14 cellular contexts compared by ENCODE assay signal in the genomic region with DNA sequence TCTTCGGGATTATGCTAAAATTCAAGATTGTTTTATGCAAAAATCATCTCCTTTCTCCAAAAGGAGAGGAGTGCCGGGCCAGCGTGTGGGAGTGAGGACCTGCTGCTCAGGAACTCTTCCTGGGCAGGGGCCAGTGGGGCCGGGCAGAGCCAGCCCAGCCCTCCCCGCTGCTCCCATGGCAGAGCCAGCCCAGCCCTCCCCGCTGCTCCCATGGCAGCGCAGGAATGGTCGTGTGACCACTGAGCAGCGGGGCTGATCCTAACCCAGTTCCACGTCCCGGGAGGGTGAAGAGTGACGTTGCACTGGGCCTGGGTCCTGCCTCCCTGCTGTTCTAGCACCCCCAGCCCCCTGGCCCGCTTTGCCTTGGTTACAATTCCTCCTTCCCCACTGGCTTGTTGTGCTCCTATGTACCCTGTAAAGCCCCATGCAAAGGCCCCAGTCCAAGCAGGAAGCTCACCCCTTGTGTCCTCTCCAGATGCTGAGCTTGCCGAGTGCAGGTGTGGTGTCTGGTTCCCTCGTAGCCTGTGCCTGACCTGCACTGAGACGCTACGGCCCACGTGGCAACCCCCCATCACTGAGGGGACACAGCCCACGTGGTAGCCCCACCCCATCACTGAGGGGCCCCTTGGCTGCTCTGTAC. TPM values are rescaled to one million over a fixed set of nuclear protein-coding genes. Genes with fewer than 3 reads are reported as not detected.
DNase-seq lines count a peak whose midpoint lies in the region; ATAC-seq and TF ChIP-seq lines count a peak whose summit lies in the region.
"Had no signal": no experiment of that assay in that cellular context is flagged by ENCODE, and none has a peak within 500 bp of the region (broad histone marks: within the 10 kb centered on the region; RNA-seq: fewer than 3 reads in every experiment).

No MANE protein-coding gene starts in this region.

- H3K36me3 ChIP-seq in upper lobe of left lung (no peaks in the 10 kb centered on the region), MG63 (no peaks in the 10 kb centered on the region)

- no peaks in the 10 kb centered on the region for H3K9me3 ChIP-seq in upper lobe of left lung
- H3K9me3 ChIP-seq in MG63: no peaks in the 10 kb centered on the region

- ATAC-seq in SK-N-SH treated with all-trans-retinoic acid at 6 μM for 48 hours (no peak), left colon (peak; percentile 54), upper lobe of left lung (ENCODE audit: low FRiP score in 2 of 2) (no peak), GM18517 (IDR thresholded peaks at IDR 0.05; ENCODE audit: unreplicated experiment) (no peak)
- ATAC-seq: left lobe of liver; naive thymus-derived CD8-positive, alpha-beta T cell had no signal

- no peaks in the 10 kb centered on the region for H3K4me1 ChIP-seq in upper lobe of left lung

- H3K27me3 ChIP-seq in upper lobe of left lung (no peaks in the 10 kb centered on the region), MG63 (no peaks in the 10 kb centered on the region)

- no peak for TF ChIP-seq POLR2A in upper lobe of left lung (IDR thresholded peaks at IDR 0.05)

- H3K4me3 ChIP-seq in upper lobe of left lung (no peak overlapping the region), MG63 (no peak overlapping the region)

- 83 to 89% methylated on average over 7 to 19 of the region's 19 CpGs for WGBS in upper lobe of left lung, 2 donors

- no peak for TF ChIP-seq CTCF in upper lobe of left lung (IDR thresholded peaks at IDR 0.05)

- intact Hi-C loops in left colon (cut with DNase I, micrococcal nuclease): no loop called here

- peak; percentile 2 for DNase-seq in activated gamma-delta T cell treated with Interleukin-2 at 50 U/mL for 16 hours
- no peak for DNase-seq in activated gamma-delta T cell (lab: John Stamatoyannopoulos, UW)
- peak; percentile 61 to 71 for DNase-seq in left colon
- DNase-seq in upper lobe of left lung: peak; percentile 15 to 51
- no peak for DNase-seq in activated CD4-positive, CD25-positive, alpha-beta regulatory T cell (lab: John Stamatoyannopoulos, UW)
- DNase-seq in MG63: no peak
- DNase-seq: activated naive CD4-positive, alpha-beta T cell treated with anti-CD3 and anti-CD28 coated beads for 36 hours; NCI-H187 treated with DMSO at 0.1 percent for 48 hours; stimulated activated naive CD4-positive, alpha-beta T cell treated with Interleukin-2 at 50 U/mL for 16 hours had no signal

- H3K27ac ChIP-seq in upper lobe of left lung: no peak overlapping the region
- H3K27ac ChIP-seq: RWPE1 had no signal

- TF ChIP-seq EP300 in upper lobe of left lung (IDR thresholded peaks at IDR 0.05): no peak

TF ChIP-seq in SK-N-SH treated with all-trans-retinoic acid at 6 μM for 48 hours, 23 proteins besides CTCF, POLR2A, EP300 and RAD21:
- TF ChIP-seq TOX (CRISPR knock-in tag; IDR thresholded peaks at IDR 0.05; ENCODE audit: borderline replicate concordance): no peak
- TF ChIP-seq ZFP3 (CRISPR knock-in tag; IDR thresholded peaks at IDR 0.05): peak; percentile 78; the same call in 1 of the 2 replicates

RNA-seq across cellular contexts. Expression of a gene that starts 11.4 kb away (rescaled TPM):
- 100 to 1,000 TPM in 1 of 2 donors, 10 to 100 TPM in 1; 32.3 to 124 TPM for total RNA-seq in left colon
- total RNA-seq in upper lobe of left lung: 1 to 10 TPM in 1 of 6 donors, not detected in 5; 2.9 TPM
- not detected in 2 replicates for total RNA-seq in MG63 (2014; rRNA removed; shearing (Covaris generic); ENCODE audit: low replicate concordance)
- total RNA-seq: activated naive CD4-positive, alpha-beta T cell treated with anti-CD3 and anti-CD28 coated beads for 36 hours; naive thymus-derived CD8-positive, alpha-beta T cell had no signal

RNA-seq across cellular contexts. Expression of a gene that starts 20.9 kb away (rescaled TPM):
- total RNA-seq in left colon (10 to 100 TPM; 50.8 to 69.8 TPM), upper lobe of left lung (1 to 10 TPM in 1 of 6 donors, under 1 TPM in 2, not detected in 3; 0.59 to 2.1 (median 0.91) TPM)
- 1.7 TPM in 1 of 2 replicates, not detected in the other for total RNA-seq in MG63 (2014; rRNA removed; shearing (Covaris generic); ENCODE audit: low replicate concordance)
- total RNA-seq: activated naive CD4-positive, alpha-beta T cell treated with anti-CD3 and anti-CD28 coated beads for 36 hours; naive thymus-derived CD8-positive, alpha-beta T cell had no signal

Comparison
In these comparisons a context has a peak if more than half of its experiments do, and no peak if none do; other contexts are left out.
1. DNase-seq: peak in activated gamma-delta T cell treated with Interleukin-2 at 50 U/mL for 16 hours (single experiment), left colon (2 of 2) and upper lobe of left lung (2 of 2); none in activated gamma-delta T cell (single experiment), activated CD4-positive, CD25-positive, alpha-beta regulatory T cell (0 of 4) and MG63 (single experiment).
2. RNA of a gene that starts 11.4 kb away (total RNA-seq): 32.3 to 124 TPM in left colon; 2.9 TPM in upper lobe of left lung and not detected in MG63; every median in the first group is over 4 times any median in the second.
3. RNA of a gene that starts 20.9 kb away (total RNA-seq): 50.8 to 69.8 TPM in left colon; 1.7 TPM in MG63 and 0.59 to 2.1 TPM in upper lobe of left lung; every median in the first group is over 10 times any median in the second.